Comparison of ENCODE assay signal across 12 cellular contexts in the genomic region with DNA sequence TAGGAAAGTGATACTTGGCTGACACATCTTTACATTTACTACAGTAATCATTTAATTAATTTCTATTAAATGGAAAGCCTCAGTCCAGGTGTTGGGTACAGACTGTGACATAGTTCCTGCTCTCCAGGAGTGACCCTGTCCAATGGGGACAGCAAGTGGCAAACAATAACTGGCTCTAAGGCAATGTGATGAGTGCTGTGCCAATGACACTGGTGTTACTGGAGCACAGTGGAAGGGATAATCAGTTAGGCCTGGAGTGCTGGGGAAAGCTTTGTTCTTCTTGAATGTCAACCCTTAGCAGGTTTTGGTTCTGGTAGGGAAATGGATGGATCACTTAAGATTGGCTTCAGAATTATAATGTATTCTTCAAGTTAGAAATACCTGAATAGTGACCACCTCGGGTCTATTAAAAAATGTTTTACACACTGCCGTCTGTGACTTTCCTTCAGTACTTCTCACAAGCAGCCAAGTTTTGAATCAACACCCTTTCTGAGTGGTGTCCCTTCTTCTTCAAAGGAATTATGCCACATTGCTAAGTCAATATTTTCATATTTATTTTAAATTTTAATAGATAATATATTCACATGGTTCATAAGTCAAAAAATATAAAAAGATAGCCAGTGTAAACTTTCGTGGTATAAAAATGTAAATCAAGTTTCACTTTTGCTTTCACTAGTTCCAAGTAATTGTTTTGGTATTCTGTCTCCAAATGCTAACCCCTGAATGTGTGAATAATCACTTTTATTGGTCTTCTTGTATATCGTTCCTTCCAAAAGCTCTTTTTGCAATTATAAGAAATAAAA. TPM values are rescaled to one million over a fixed set of nuclear protein-coding genes. Genes with fewer than 3 reads are reported as not detected.
A peak's percentile ranks its signal among the peaks of the same experiment; 100 is the strongest.
DNase-seq lines count a peak whose midpoint lies in the region; ATAC-seq lines count a peak whose summit lies in the region.
"Had no signal": no experiment of that assay in that cellular context is flagged by ENCODE, and none has a peak within 500 bp of the region (broad histone marks: within the 10 kb centered on the region; RNA-seq: fewer than 3 reads in every experiment).

No MANE protein-coding gene starts in this region.

- no peak overlapping the region for H2AFZ ChIP-seq in Karpas-422 (ENCODE audit: low read length)

- H3K36me3 ChIP-seq in Karpas-422 (ENCODE audit: insufficient read depth, low read length): peaks cover 24% of the 10 kb centered on the region; the same call in 1 of the 2 replicates

- no peaks in the 10 kb centered on the region for H4K20me1 ChIP-seq in Karpas-422 (ENCODE audit: insufficient read depth, low read depth, low read length)

- DNase-seq in Karpas-422 (no peak), immature natural killer cell (peak; percentile 26 to 28 (median 27)), NCI-H2227 (lab: John Stamatoyannopoulos, UW; ENCODE audit: unreplicated experiment) (no peak), globus pallidus (ENCODE audit: low spot score) (no peak)
- no peak for DNase-seq in activated T-helper 1 cell treated with anti-CD3 and anti-CD28 coated beads, Interleukin-12 subunit alpha, Interleukin-12 subunit beta, Interleukin-2, Interleukin-4 antibody, amounts not matched to agents 30 ng/mL and 10 ng/mL and 1 ng/mL, durations not matched to agents 14 hours and 24 hours and 36 hours (ENCODE audit: low spot score)
- no peak for DNase-seq in stimulated activated effector memory CD8-positive, alpha-beta T cell treated with anti-CD3 and anti-CD28 coated beads, Interleukin-12 subunit alpha, Interleukin-12 subunit beta, amount 100 ng/mL, for 72 hours (ENCODE audit: low spot score in 2 of 2)
- DNase-seq in stimulated activated CD4-positive, alpha-beta T cell treated with anti-CD3 and anti-CD28 coated beads, Interleukin-1b, Interleukin-23, amount 100 ng/mL, for 48 hours: no peak
- DNase-seq: NCI-H1694, SHP77 treated with DMSO at 0.1 percent for 48 hours had no signal

- peaks cover 9% of the 10 kb centered on the region for H3K4me1 ChIP-seq in Karpas-422 (ENCODE audit: low read length)

- H3K9me2 ChIP-seq in Karpas-422 (replicated peaks; ENCODE audit: insufficient read depth, low read length): no peaks in the 10 kb centered on the region

- H3K9ac ChIP-seq in Karpas-422 (ENCODE audit: low read length): peak overlapping the region; percentile 26; the same call in 1 of the 2 replicates

- peaks cover 40% of the 10 kb centered on the region for H3K79me2 ChIP-seq in Karpas-422 (ENCODE audit: low read length)

- peak overlapping the region; percentile 87 for H3K27ac Mint-ChIP-seq in activated T-helper 1 cell treated with anti-CD3 and anti-CD28 coated beads, Interleukin-12 subunit alpha, Interleukin-12 subunit beta, Interleukin-2, Interleukin-4 antibody, amounts not matched to agents 30 ng/mL and 10 ng/mL and 1 ng/mL, durations not matched to agents 14 hours and 24 hours and 36 hours
- peak overlapping the region; percentile 94 to 99 (median 96) for H3K27ac Mint-ChIP-seq in immature natural killer cell
- H3K27ac Mint-ChIP-seq in stimulated activated effector memory CD8-positive, alpha-beta T cell treated with anti-CD3 and anti-CD28 coated beads, Interleukin-12 subunit alpha, Interleukin-12 subunit beta, amount 100 ng/mL, for 72 hours: peak overlapping the region; percentile 94
- H3K27ac Mint-ChIP-seq: mesothelial cell of epicardium had no signal

- H3K4me1 Mint-ChIP-seq in activated T-helper 1 cell treated with anti-CD3 and anti-CD28 coated beads, Interleukin-12 subunit alpha, Interleukin-12 subunit beta, Interleukin-2, Interleukin-4 antibody, amounts not matched to agents 30 ng/mL and 10 ng/mL and 1 ng/mL, durations not matched to agents 14 hours and 24 hours and 36 hours (ENCODE audit: low read depth): peaks cover 40% of the 10 kb centered on the region
- H3K4me1 Mint-ChIP-seq in immature natural killer cell: peaks cover 25 to 31% of the 10 kb centered on the region in 2 donors
- H3K4me1 Mint-ChIP-seq in stimulated activated effector memory CD8-positive, alpha-beta T cell treated with anti-CD3 and anti-CD28 coated beads, Interleukin-12 subunit alpha, Interleukin-12 subunit beta, amount 100 ng/mL, for 72 hours: peaks cover 20% of the 10 kb centered on the region
- H3K4me1 Mint-ChIP-seq: mesothelial cell of epicardium had no signal

- ATAC-seq in stimulated activated effector memory CD8-positive, alpha-beta T cell treated with anti-CD3 and anti-CD28 coated beads, Interleukin-12 subunit alpha, Interleukin-12 subunit beta, amount 100 ng/mL, for 72 hours: peak; percentile 39
- no peak for ATAC-seq in GM19395 (IDR thresholded peaks at IDR 0.05; ENCODE audit: unreplicated experiment)

- no peak overlapping the region for H3K4me3 ChIP-seq in Karpas-422 (ENCODE audit: low read length)

- no peak overlapping the region for H3K27ac ChIP-seq in Karpas-422 (ENCODE audit: low read length)
- H3K27ac ChIP-seq: epithelial cell of prostate had no signal

- no peaks in the 10 kb centered on the region for H3K27me3 Mint-ChIP-seq in activated T-helper 1 cell treated with anti-CD3 and anti-CD28 coated beads, Interleukin-12 subunit alpha, Interleukin-12 subunit beta, Interleukin-2, Interleukin-4 antibody, amounts not matched to agents 30 ng/mL and 10 ng/mL and 1 ng/mL, durations not matched to agents 14 hours and 24 hours and 36 hours (ENCODE audit: insufficient read depth)
- H3K27me3 Mint-ChIP-seq in immature natural killer cell (ENCODE audit: low read depth in 3 of 3): no peaks in the 10 kb centered on the region

- H3K27me3 ChIP-seq in Karpas-422 (ENCODE audit: low read length): no peaks in the 10 kb centered on the region

- no peaks in the 10 kb centered on the region for H3K9me3 Mint-ChIP-seq in activated T-helper 1 cell treated with anti-CD3 and anti-CD28 coated beads, Interleukin-12 subunit alpha, Interleukin-12 subunit beta, Interleukin-2, Interleukin-4 antibody, amounts not matched to agents 30 ng/mL and 10 ng/mL and 1 ng/mL, durations not matched to agents 14 hours and 24 hours and 36 hours
- H3K9me3 Mint-ChIP-seq in immature natural killer cell: no peaks in the 10 kb centered on the region
- no peaks in the 10 kb centered on the region for H3K9me3 Mint-ChIP-seq in stimulated activated effector memory CD8-positive, alpha-beta T cell treated with anti-CD3 and anti-CD28 coated beads, Interleukin-12 subunit alpha, Interleukin-12 subunit beta, amount 100 ng/mL, for 72 hours
- H3K9me3 Mint-ChIP-seq: mesothelial cell of epicardium had no signal

- H3K9me3 ChIP-seq in Karpas-422 (ENCODE audit: low read length): no peaks in the 10 kb centered on the region

- peaks cover 41% of the 10 kb centered on the region for H3K36me3 Mint-ChIP-seq in activated T-helper 1 cell treated with anti-CD3 and anti-CD28 coated beads, Interleukin-12 subunit alpha, Interleukin-12 subunit beta, Interleukin-2, Interleukin-4 antibody, amounts not matched to agents 30 ng/mL and 10 ng/mL and 1 ng/mL, durations not matched to agents 14 hours and 24 hours and 36 hours (ENCODE audit: low read depth)
- peaks cover 25 to 43% (median 28%) of the 10 kb centered on the region in 3 donors for H3K36me3 Mint-ChIP-seq in immature natural killer cell
- peaks cover 54% of the 10 kb centered on the region for H3K36me3 Mint-ChIP-seq in stimulated activated effector memory CD8-positive, alpha-beta T cell treated with anti-CD3 and anti-CD28 coated beads, Interleukin-12 subunit alpha, Interleukin-12 subunit beta, amount 100 ng/mL, for 72 hours

- H3K4me2 ChIP-seq in Karpas-422 (ENCODE audit: low read depth, low read length, poor library complexity, severe bottlenecking): peak overlapping the region; percentile 12

- H3K4me3 Mint-ChIP-seq in activated T-helper 1 cell treated with anti-CD3 and anti-CD28 coated beads, Interleukin-12 subunit alpha, Interleukin-12 subunit beta, Interleukin-2, Interleukin-4 antibody, amounts not matched to agents 30 ng/mL and 10 ng/mL and 1 ng/mL, durations not matched to agents 14 hours and 24 hours and 36 hours: peak overlapping the region; percentile 83
- peak overlapping the region; percentile 87 to 98 (median 90) for H3K4me3 Mint-ChIP-seq in immature natural killer cell
- H3K4me3 Mint-ChIP-seq in stimulated activated effector memory CD8-positive, alpha-beta T cell treated with anti-CD3 and anti-CD28 coated beads, Interleukin-12 subunit alpha, Interleukin-12 subunit beta, amount 100 ng/mL, for 72 hours: peak overlapping the region; percentile 52
- H3K4me3 Mint-ChIP-seq: mesothelial cell of epicardium had no signal

- intact Hi-C loops in activated T-helper 1 cell treated with anti-CD3 and anti-CD28 coated beads, Interleukin-12 subunit alpha, Interleukin-12 subunit beta, Interleukin-2, Interleukin-4 antibody, amounts not matched to agents 30 ng/mL and 10 ng/mL and 1 ng/mL, durations not matched to agents 14 hours and 24 hours and 36 hours (cut with micrococcal nuclease): loop anchor here (1.0 kb wide), 1 partner anchor 8 kb away; no protein-coding TSS in a partner anchor

RNA-seq across cellular contexts. Expression of gene CMTR1, which starts 9.6 kb away (rescaled TPM):
- 28.7 and 40.0 TPM in 2 replicates for total RNA-seq in Karpas-422 (2014; rRNA removed; shearing (Covaris generic); ENCODE audit: low replicate concordance)
- total RNA-seq in activated T-helper 1 cell treated with anti-CD3 and anti-CD28 coated beads, Interleukin-12 subunit alpha, Interleukin-12 subunit beta, Interleukin-2, Interleukin-4 antibody, amounts not matched to agents 30 ng/mL and 10 ng/mL and 1 ng/mL, durations not matched to agents 14 hours and 24 hours and 36 hours: 53.5 and 54.4 TPM in 2 replicates
- 10 to 100 TPM; 15.8 to 29.6 (median 24.0) TPM for polyA plus RNA-seq in immature natural killer cell

RNA-seq across cellular contexts. Expression of gene CCDC167, which starts 57.1 kb away (rescaled TPM):
- total RNA-seq in Karpas-422 (2014; rRNA removed; shearing (Covaris generic); ENCODE audit: low replicate concordance): 19.6 and 23.2 TPM in 2 replicates
- total RNA-seq in activated T-helper 1 cell treated with anti-CD3 and anti-CD28 coated beads, Interleukin-12 subunit alpha, Interleukin-12 subunit beta, Interleukin-2, Interleukin-4 antibody, amounts not matched to agents 30 ng/mL and 10 ng/mL and 1 ng/mL, durations not matched to agents 14 hours and 24 hours and 36 hours: 66.6 and 72.4 TPM in 2 replicates
- 100 to 1,000 TPM in 1 of 3 donors, 10 to 100 TPM in 2; 78.7 to 115 (median 79.3) TPM for polyA plus RNA-seq in immature natural killer cell

Comparison
In these comparisons a context has a peak if more than half of its experiments do, and no peak if none do; other contexts are left out.
1. DNase-seq: peak in immature natural killer cell (3 of 3); none in Karpas-422 (single experiment), activated T-helper 1 cell treated with anti-CD3 and anti-CD28 coated beads, Interleukin-12 subunit alpha, Interleukin-12 subunit beta, Interleukin-2, Interleukin-4 antibody, amounts not matched to agents 30 ng/mL and 10 ng/mL and 1 ng/mL, durations not matched to agents 14 hours and 24 hours and 36 hours (single experiment), stimulated activated effector memory CD8-positive, alpha-beta T cell treated with anti-CD3 and anti-CD28 coated beads, Interleukin-12 subunit alpha, Interleukin-12 subunit beta, amount 100 ng/mL, for 72 hours (0 of 2), stimulated activated CD4-positive, alpha-beta T cell treated with anti-CD3 and anti-CD28 coated beads, Interleukin-1b, Interleukin-23, amount 100 ng/mL, for 48 hours (single experiment), NCI-H2227 (single experiment) and globus pallidus (single experiment).
2. Peak in every context shown above with its lines, with median percentiles within 50 percentile points of each other: H3K27ac Mint-ChIP-seq and H3K4me3 Mint-ChIP-seq.